In the genomic region with DNA sequence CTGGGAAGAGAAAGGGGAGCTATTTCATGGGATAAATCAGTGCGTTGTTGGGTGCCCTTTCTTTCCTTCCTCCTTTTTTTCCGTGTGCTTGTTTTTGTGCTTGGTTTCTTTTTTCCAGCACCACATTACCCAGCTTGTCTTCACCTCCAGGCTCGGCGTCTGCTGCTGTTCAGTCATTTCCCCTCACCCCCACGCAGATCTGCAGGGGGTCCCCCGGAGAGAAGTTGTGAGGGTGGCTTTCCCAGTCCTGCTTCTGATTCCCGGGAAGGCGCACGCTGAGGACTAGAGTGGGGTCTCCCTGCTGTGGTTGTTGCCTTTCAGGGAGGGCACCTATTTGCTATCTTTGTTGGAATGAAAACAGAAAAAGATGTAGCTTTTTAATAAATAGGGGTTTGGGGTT, we compare ENCODE assay signal across 9 cellular contexts. TPM values are rescaled to one million over a fixed set of nuclear protein-coding genes. Genes with fewer than 3 reads are reported as not detected.
DNase-seq lines count a peak whose midpoint lies in the region; ATAC-seq, FAIRE-seq and TF ChIP-seq lines count a peak whose summit lies in the region.
"Had no signal": no experiment of that assay in that cellular context is flagged by ENCODE, and none has a peak within 500 bp of the region (broad histone marks: within the 10 kb centered on the region; RNA-seq: fewer than 3 reads in every experiment).

No MANE protein-coding gene starts in this region.

- H3K36me3 ChIP-seq in kidney epithelial cell (ENCODE audit: control insufficient read depth, insufficient read depth, low read length): no peaks in the 10 kb centered on the region
- no peaks in the 10 kb centered on the region for H3K36me3 ChIP-seq in stomach smooth muscle (ENCODE audit: control insufficient read depth in 2 of 2, insufficient read depth in 2 of 2, low read length in 2 of 2)

- no peak for TF ChIP-seq CTCF in kidney epithelial cell (IDR thresholded peaks at IDR 0.05; ENCODE audit: insufficient read depth, low read length, poor library complexity, severe bottlenecking)

- H3K4me3 ChIP-seq in kidney epithelial cell (ENCODE audit: low read depth, low read length) (peak overlapping the region; percentile 67), stomach smooth muscle (ENCODE audit: low read length in 2 of 2) (peak overlapping the region; percentile 99 to 100)

- no peaks in the 10 kb centered on the region for H3K9me3 Mint-ChIP-seq in T-helper 1 cell treated with Interleukin-12 subunit alpha and Interleukin-12 subunit beta and Interleukin-4 antibody, amounts not matched to agents 30 μg/mL and 1 μg/mL, for 36 hours
- no peaks in the 10 kb centered on the region for H3K9me3 Mint-ChIP-seq in activated T-helper 17 cell treated with anti-CD3 and anti-CD28 coated beads, Interleukin-2, amount 50 U/mL, for 72 hours

- H3K9ac ChIP-seq in stomach smooth muscle (ENCODE audit: low read length in 2 of 2): peak overlapping the region; percentile 66 to 82

- peaks cover 60% of the 10 kb centered on the region for H3K27me3 Mint-ChIP-seq in T-helper 1 cell treated with Interleukin-12 subunit alpha and Interleukin-12 subunit beta and Interleukin-4 antibody, amounts not matched to agents 30 μg/mL and 1 μg/mL, for 36 hours (ENCODE audit: low read depth)
- H3K27me3 Mint-ChIP-seq in activated T-helper 17 cell treated with anti-CD3 and anti-CD28 coated beads, Interleukin-2, amount 50 U/mL, for 72 hours: peaks cover 11% of the 10 kb centered on the region

- no peak for ATAC-seq in activated T-helper 17 cell treated with anti-CD3 and anti-CD28 coated beads, Interleukin-2, amount 50 U/mL, for 72 hours (replicated peaks)
- no peak for ATAC-seq in HG03520 (IDR thresholded peaks at IDR 0.05; ENCODE audit: unreplicated experiment)

- H3K27me3 ChIP-seq in kidney epithelial cell (ENCODE audit: control insufficient read depth, insufficient read depth, low read length): peaks cover 9% of the 10 kb centered on the region
- no peaks in the 10 kb centered on the region for H3K27me3 ChIP-seq in stomach smooth muscle (ENCODE audit: control insufficient read depth in 1 of 2, insufficient read depth in 2 of 2, low read length in 2 of 2)

- H3K9me3 ChIP-seq in stomach smooth muscle (ENCODE audit: control insufficient read depth in 2 of 2, low read length in 2 of 2): no peaks in the 10 kb centered on the region

- H3K4me1 ChIP-seq in stomach smooth muscle (ENCODE audit: control insufficient read depth, insufficient read depth, low read length): peaks cover 35% of the 10 kb centered on the region

- H3K4me1 Mint-ChIP-seq in T-helper 1 cell treated with Interleukin-12 subunit alpha and Interleukin-12 subunit beta and Interleukin-4 antibody, amounts not matched to agents 30 μg/mL and 1 μg/mL, for 36 hours (ENCODE audit: low read depth): peaks cover 28% of the 10 kb centered on the region
- H3K4me1 Mint-ChIP-seq in activated T-helper 17 cell treated with anti-CD3 and anti-CD28 coated beads, Interleukin-2, amount 50 U/mL, for 72 hours: peaks cover 28% of the 10 kb centered on the region

- H3K4me3 Mint-ChIP-seq in T-helper 1 cell treated with Interleukin-12 subunit alpha and Interleukin-12 subunit beta and Interleukin-4 antibody, amounts not matched to agents 30 μg/mL and 1 μg/mL, for 36 hours: peak overlapping the region; percentile 91
- peak overlapping the region; percentile 91 for H3K4me3 Mint-ChIP-seq in activated T-helper 17 cell treated with anti-CD3 and anti-CD28 coated beads, Interleukin-2, amount 50 U/mL, for 72 hours

- peak overlapping the region; percentile 90 for H3K27ac Mint-ChIP-seq in T-helper 1 cell treated with Interleukin-12 subunit alpha and Interleukin-12 subunit beta and Interleukin-4 antibody, amounts not matched to agents 30 μg/mL and 1 μg/mL, for 36 hours
- peak overlapping the region; percentile 90 for H3K27ac Mint-ChIP-seq in activated T-helper 17 cell treated with anti-CD3 and anti-CD28 coated beads, Interleukin-2, amount 50 U/mL, for 72 hours

- no peak for FAIRE-seq in urothelium cell line (lab: Jason Lieb, UNC)

- peak overlapping the region; percentile 66 for H3K27ac ChIP-seq in stomach smooth muscle (ENCODE audit: low read length)
- H3K27ac ChIP-seq: HL-60 had no signal

- DNase-seq in T-helper 1 cell: no peak
- no peak for DNase-seq in kidney epithelial cell (ENCODE audit: low read depth)
- DNase-seq in SIG-M5 treated with dmso at 0.1 percent for 504 hours (lab: John Stamatoyannopoulos, UW; ENCODE audit: unreplicated experiment): no peak
- no peak for DNase-seq in urothelium cell line (ENCODE audit: low spot score)

- H3K36me3 Mint-ChIP-seq in T-helper 1 cell treated with Interleukin-12 subunit alpha and Interleukin-12 subunit beta and Interleukin-4 antibody, amounts not matched to agents 30 μg/mL and 1 μg/mL, for 36 hours (ENCODE audit: low read depth): no peaks in the 10 kb centered on the region
- H3K36me3 Mint-ChIP-seq in activated T-helper 17 cell treated with anti-CD3 and anti-CD28 coated beads, Interleukin-2, amount 50 U/mL, for 72 hours (ENCODE audit: low read depth): peaks cover 22% of the 10 kb centered on the region

RNA-seq across cellular contexts. Expression of a gene that starts 1.6 kb away (rescaled TPM):
- 10 to 100 TPM; 10.9 to 20.7 TPM for total RNA-seq in activated T-helper 17 cell treated with anti-CD3 and anti-CD28 coated beads, Interleukin-2, amount 50 U/mL, for 72 hours
- total RNA-seq in kidney epithelial cell: 2.3 and 3.4 TPM in 2 replicates
